8 cellular contexts compared by ENCODE assay signal in the genomic region with DNA sequence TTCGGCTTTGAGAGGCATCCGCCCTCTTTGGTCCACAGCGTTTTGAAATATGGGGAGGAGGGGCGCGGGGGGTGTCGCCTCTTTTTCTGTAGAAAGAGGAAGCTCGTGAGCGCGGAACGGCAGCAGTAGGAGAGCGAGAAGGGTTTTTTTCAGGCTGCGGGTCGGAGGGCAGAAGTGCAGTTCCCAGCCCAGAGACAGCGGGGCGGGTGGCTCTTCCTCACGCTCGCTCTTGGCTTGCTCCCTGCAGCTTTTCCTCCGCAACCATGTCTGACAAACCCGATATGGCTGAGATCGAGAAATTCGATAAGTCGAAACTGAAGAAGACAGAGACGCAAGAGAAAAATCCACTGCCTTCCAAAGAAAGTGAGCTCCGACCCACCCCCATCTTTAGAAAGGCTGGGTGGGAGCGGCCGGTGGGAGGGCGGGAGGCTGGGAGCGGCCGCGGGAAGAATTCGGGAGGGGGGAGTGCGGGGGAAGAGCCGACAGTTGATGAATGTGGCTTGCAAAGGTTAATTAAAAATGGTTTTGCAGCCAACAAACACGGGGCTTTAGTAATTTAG. TPM values are rescaled to one million over a fixed set of nuclear protein-coding genes. Genes with fewer than 3 reads are reported as not detected.
DNase-seq lines count a peak whose midpoint lies in the region; ATAC-seq and TF ChIP-seq lines count a peak whose summit lies in the region.

No MANE protein-coding gene starts in this region.

- no peak overlapping the region for H2BK20ac ChIP-seq in IMR-90 (ENCODE audit: low read depth, low read length)

- no peak overlapping the region; the same call in 1 of the 2 replicates for H2AK5ac ChIP-seq in IMR-90 (ENCODE audit: low read depth, low read length)

- peaks cover 32% of the 10 kb centered on the region for H3K79me2 ChIP-seq in SU-DHL-6 (ENCODE audit: insufficient read depth, low read length)

- peak overlapping the region; percentile 84 for H4K5ac ChIP-seq in IMR-90 (ENCODE audit: low read depth, low read length)

- DNase-seq in CD4-positive, CD25-positive, alpha-beta regulatory T cell = peak in 1 of 3 donors; percentile 60
- DNase-seq in IMR-90 (peak; percentile 36), dermis blood vessel endothelial cell (peak; percentile 40)

- TF ChIP-seq CTCF in IMR-90 (conservative IDR thresholded peaks at IDR 0.05; ENCODE audit: low read depth, low read length) (no peak), SU-DHL-6 (IDR thresholded peaks at IDR 0.05; ENCODE audit: insufficient read depth, low read length, poor library complexity, severe bottlenecking) (no peak), liver (IDR thresholded peaks at IDR 0.05; ENCODE audit: low read depth, low read length, missing input control) (no peak)

- no TSS peak for BruUV-seq in IMR-90 (replicated peaks; lab: Mats Ljungman, UMichigan)

- H2AFZ ChIP-seq in IMR-90 (replicated peaks; ENCODE audit: low read length, poor library complexity) (no peak overlapping the region), SU-DHL-6 (ENCODE audit: low read depth, low read length, severe bottlenecking) (no peak overlapping the region)

- H4K20me1 ChIP-seq in IMR-90 (ENCODE audit: insufficient read depth, low read length) = peaks cover 12% of the 10 kb centered on the region; the same call in 1 of the 2 replicates
- H4K20me1 ChIP-seq in SU-DHL-6 (ENCODE audit: low read depth, low read length) = no peaks in the 10 kb centered on the region

- POLR2A ChIA-PET in IMR-90 (lab: Charles Lee; ENCODE audit: unreplicated experiment) = interaction anchor here (0.6 to 1.6 kb wide), 9 partner anchors 18 to 512 kb away, joined by 3 to 7 read pairs (median 3); no protein-coding TSS in a partner anchor

- no peak for TF ChIP-seq POLR2A in IMR-90 (IDR thresholded peaks at IDR 0.05; ENCODE audit: low read depth, low read length)

- H3K9me3 Mint-ChIP-seq in CD4-positive, CD25-positive, alpha-beta regulatory T cell = peaks cover 0 to 7% (median 0%) of the 10 kb centered on the region in 7 donors

- H3F3A ChIP-seq in SU-DHL-6 (ENCODE audit: insufficient read depth) = peaks cover 78% of the 10 kb centered on the region

- no peak for TF ChIP-seq RAD21 in IMR-90 (IDR thresholded peaks at IDR 0.05; ENCODE audit: low read length)
- no peak for TF ChIP-seq RAD21 in liver (IDR thresholded peaks at IDR 0.05)

- peak overlapping the region; percentile 22; the same call in 1 of the 2 replicates for H3K23ac ChIP-seq in IMR-90 (ENCODE audit: low read depth, low read length)

- peak overlapping the region; percentile 78 for H3K18ac ChIP-seq in IMR-90 (ENCODE audit: low read depth, low read length)

- peak overlapping the region; percentile 98 for H3K4me3 ChIP-seq in CD4-positive, CD25-positive, alpha-beta regulatory T cell (ENCODE audit: low read depth, low read length)
- peak overlapping the region; percentile 89 for H3K4me3 ChIP-seq in IMR-90 (ENCODE audit: insufficient read depth, low read depth, low read length)
- peak overlapping the region; percentile 98 for H3K4me3 ChIP-seq in SU-DHL-6 (ENCODE audit: insufficient read depth, low read length, poor library complexity, severe bottlenecking)
- H3K4me3 ChIP-seq in liver (ENCODE audit: low read depth in 1 of 3, low read length in 3 of 3) = peak overlapping the region; percentile 84 to 96 (median 91)

- peak overlapping the region; percentile 47 to 71; a peak in 3 of 4 replicates for H4K8ac ChIP-seq in IMR-90 (ENCODE audit: low read depth in 2 of 2, low read length in 2 of 2)

- peaks cover 7% of the 10 kb centered on the region for H3K27me3 Mint-ChIP-seq in CD4-positive, CD25-positive, alpha-beta regulatory T cell

- peak overlapping the region; percentile 90 for H3K27ac ChIP-seq in CD4-positive, CD25-positive, alpha-beta regulatory T cell (ENCODE audit: insufficient read depth, low read length, poor library complexity, severe bottlenecking)
- H3K27ac ChIP-seq in IMR-90 (ENCODE audit: insufficient read depth, low read length) (peak overlapping the region; percentile 96), SU-DHL-6 (ENCODE audit: low read depth, low read length) (peak overlapping the region; percentile 99), liver (ENCODE audit: low read depth in 1 of 2, low read length in 2 of 2) (peak overlapping the region; percentile 83 to 98), temporal lobe (ENCODE audit: low read depth, low read length) (peak overlapping the region; percentile 95)

- no peaks in the 10 kb centered on the region for H3K9me1 ChIP-seq in IMR-90 (ENCODE audit: insufficient read depth, low read length)

- H3K36me3 Mint-ChIP-seq in CD4-positive, CD25-positive, alpha-beta regulatory T cell = peaks cover 21% of the 10 kb centered on the region

- H3K36me3 ChIP-seq in CD4-positive, CD25-positive, alpha-beta regulatory T cell (ENCODE audit: control insufficient read depth, insufficient read depth, low read length) = peaks cover 16% of the 10 kb centered on the region
- H3K36me3 ChIP-seq in IMR-90 (ENCODE audit: control insufficient read depth, insufficient read depth, low read length) = peaks cover 10% of the 10 kb centered on the region
- H3K36me3 ChIP-seq in SU-DHL-6 (ENCODE audit: low read length) = peaks cover 20% of the 10 kb centered on the region
- H3K36me3 ChIP-seq in liver (ENCODE audit: control insufficient read depth in 4 of 4, insufficient read depth in 3 of 4, low read depth in 1 of 4, low read length in 3 of 4) = no peaks in the 10 kb centered on the region

- no peaks in the 10 kb centered on the region for H3K9me3 ChIP-seq in CD4-positive, CD25-positive, alpha-beta regulatory T cell (ENCODE audit: control insufficient read depth in 2 of 2, low read length in 2 of 2)
- H3K9me3 ChIP-seq in IMR-90 (ENCODE audit: control insufficient read depth, insufficient read depth, low read length) (no peaks in the 10 kb centered on the region), SU-DHL-6 (ENCODE audit: insufficient read depth, low read length) (no peaks in the 10 kb centered on the region), liver (ENCODE audit: control insufficient read depth in 4 of 4, low read length in 3 of 4) (no peaks in the 10 kb centered on the region)

- intact Hi-C loops in IMR-90 (cut with micrococcal nuclease) = loop anchor here (5.0 to 10.0 kb wide), 3 partner anchors 99 to 311 kb away; no protein-coding TSS in a partner anchor

- in situ Hi-C loops in IMR-90 (cut with MboI; ENCODE audit: low sequenced_read_pairs) = no loop called here

- peak overlapping the region; percentile 90 to 98 (median 97) for H3K27ac Mint-ChIP-seq in CD4-positive, CD25-positive, alpha-beta regulatory T cell

- H2BK5ac ChIP-seq in IMR-90 (ENCODE audit: low read depth, low read length, poor library complexity, severe bottlenecking) = peak overlapping the region; percentile 86

- H2BK15ac ChIP-seq in IMR-90 (ENCODE audit: low read depth, low read length) = no peak overlapping the region

- H3K4ac ChIP-seq in IMR-90 (ENCODE audit: low read depth, low read length) = peak overlapping the region; percentile 82

- H3K9ac ChIP-seq in IMR-90 (ENCODE audit: low read depth, low read length) (peak overlapping the region; percentile 94), SU-DHL-6 (ENCODE audit: low read length) (peak overlapping the region; percentile 99), liver (ENCODE audit: low read depth in 1 of 2, low read length in 2 of 2) (peak overlapping the region in 1 of 2 donors; percentile 64)

- no peaks in the 10 kb centered on the region for H3K27me3 ChIP-seq in CD4-positive, CD25-positive, alpha-beta regulatory T cell (ENCODE audit: control insufficient read depth, insufficient read depth, low read length)
- H3K27me3 ChIP-seq in IMR-90 (ENCODE audit: control insufficient read depth, insufficient read depth, low read length) (no peaks in the 10 kb centered on the region), SU-DHL-6 (ENCODE audit: low read length) (no peaks in the 10 kb centered on the region), liver (ENCODE audit: control insufficient read depth in 4 of 4, insufficient read depth in 4 of 4, low read length in 3 of 4) (no peaks in the 10 kb centered on the region)

- peak overlapping the region; percentile 96 to 100 (median 98) for H3K4me3 Mint-ChIP-seq in CD4-positive, CD25-positive, alpha-beta regulatory T cell

- dilution Hi-C loops in IMR-90 (cut with HindIII; ENCODE audit: low sequenced_read_pairs, unreplicated experiment) = no loop called here

- H3K9me2 ChIP-seq in SU-DHL-6 (replicated peaks; ENCODE audit: insufficient read depth, low read length) = no peaks in the 10 kb centered on the region

- H3K4me2 ChIP-seq in IMR-90 (ENCODE audit: low read depth, low read length) (peak overlapping the region; percentile 35; the same call in 1 of the 2 replicates), SU-DHL-6 (ENCODE audit: low read depth, low read length, poor library complexity, severe bottlenecking) (peak overlapping the region; percentile 82)

- peaks cover 0 to 17% of the 10 kb centered on the region in 2 experiments; a peak in 2 of 4 replicates for H3K79me1 ChIP-seq in IMR-90 (ENCODE audit: low read depth in 1 of 2, low read length in 2 of 2)

- peaks cover 34% of the 10 kb centered on the region for H3K4me1 ChIP-seq in CD4-positive, CD25-positive, alpha-beta regulatory T cell (ENCODE audit: control insufficient read depth, insufficient read depth, low read length, poor library complexity, severe bottlenecking)
- no peaks in the 10 kb centered on the region; the same call in 1 of the 2 replicates for H3K4me1 ChIP-seq in IMR-90 (ENCODE audit: control insufficient read depth, insufficient read depth, low read length)
- peaks cover 0 to 6% (median 5%) of the 10 kb centered on the region in 4 donors for H3K4me1 ChIP-seq in liver (ENCODE audit: control insufficient read depth in 4 of 4, insufficient read depth in 4 of 4, low read length in 3 of 4)

- no peak overlapping the region for H2BK120ac ChIP-seq in IMR-90 (ENCODE audit: low read depth, low read length)

- peak overlapping the region; percentile 24; the same call in 1 of the 2 replicates for H4K91ac ChIP-seq in IMR-90 (ENCODE audit: insufficient read depth, low read depth, low read length)

- H3K56ac ChIP-seq in IMR-90 (ENCODE audit: extremely low read depth, insufficient read depth, low read length) = peak overlapping the region; percentile 84; the same call in 1 of the 2 replicates

- no peak for ATAC-seq in CD4-positive, CD25-positive, alpha-beta regulatory T cell (ENCODE audit: low read depth in 2 of 2)
- no peak for ATAC-seq in IMR-90 (ENCODE audit: low read depth)
- no peak for ATAC-seq in HG03460 (IDR thresholded peaks at IDR 0.05; ENCODE audit: unreplicated experiment)
- no peak for ATAC-seq in GM19455 (IDR thresholded peaks at IDR 0.05; ENCODE audit: unreplicated experiment)

- H2AK9ac ChIP-seq in IMR-90 (replicated peaks; ENCODE audit: low read depth, low read length, poor library complexity) = no peak overlapping the region

- H3K14ac ChIP-seq in IMR-90 (replicated peaks; ENCODE audit: low read depth, low read length) = peak overlapping the region; percentile 74

- CTCF ChIA-PET in IMR-90 (lab: Yijun Ruan, JAX) = interaction anchor here (1.9 kb wide), 1 partner anchor 29 kb away, joined by 5 read pairs; no protein-coding TSS in a partner anchor

- 30% methylated on average over 5 of the region's 34 CpGs; no CpG with 5 or more reads in 1 of the 2 experiments for WGBS in IMR-90 (ENCODE audit: extremely low coverage in 2 of 2, insufficient read length in 1 of 2), 2 experiments
- under 1% methylated on average over 34 of the region's 34 CpGs for whole genome bisulfite sequencing in liver

- peaks cover 9 to 49% (median 12%) of the 10 kb centered on the region in 4 donors for H3K4me1 Mint-ChIP-seq in CD4-positive, CD25-positive, alpha-beta regulatory T cell

RNA-seq across cellular contexts. Expression of gene TMSB4X, which starts 1.2 kb away (rescaled TPM):
- 6,725 TPM for total RNA-seq in CD4-positive, CD25-positive, alpha-beta regulatory T cell
- over 10,000 TPM; 30,486 to 36,942 (median 35,671) TPM for polyA plus RNA-seq in CD4-positive, CD25-positive, alpha-beta regulatory T cell
- total RNA-seq in IMR-90 (2012; rRNA removed) (9,222 and 11,116 TPM in 2 replicates), dermis blood vessel endothelial cell (8,354 and 18,147 TPM in 2 replicates), liver (1,000 to 10,000 TPM in 1 of 2 donors, 100 to 1,000 TPM in 1; 658 to 1,704 TPM), temporal lobe (2,203 TPM)
- polyA plus RNA-seq in IMR-90 (2012; rRNA removed) (4,133 and 4,648 TPM in 2 replicates), liver (100 to 1,000 TPM; 752 to 881 TPM)
- polyA plus RNA-seq in IMR-90 (2012; cell fraction: cytosol; rRNA removed) = 4,164 and 9,036 TPM in 2 replicates
- 567 and 1,669 TPM in 2 replicates for polyA plus RNA-seq in IMR-90 (2012; cell fraction: nucleus; rRNA removed; ENCODE audit: low replicate concordance)
